Comparison of ENCODE assay signal across 18 cellular contexts in the genomic region with DNA sequence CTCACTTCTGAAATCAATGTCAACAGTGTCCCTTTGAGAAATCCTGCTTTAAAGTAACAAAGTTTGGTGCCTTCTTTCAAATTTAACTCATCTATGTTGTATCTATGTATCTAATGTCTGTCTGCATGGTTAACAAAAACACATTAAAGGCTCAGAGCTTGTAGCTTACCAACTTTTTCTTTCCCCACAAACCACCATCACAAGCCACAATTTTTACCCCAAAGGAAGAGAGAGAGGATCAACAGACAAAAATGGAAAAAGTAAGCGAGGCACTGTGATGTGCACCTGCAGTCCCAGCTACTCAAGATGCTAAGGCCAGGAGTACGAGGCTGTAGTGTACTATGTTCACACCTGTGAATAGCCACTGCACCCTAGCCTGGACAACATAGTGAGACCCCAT. TPM values are rescaled to one million over a fixed set of nuclear protein-coding genes. Genes with fewer than 3 reads are reported as not detected.
DNase-seq lines count a peak whose midpoint lies in the region; ATAC-seq and TF ChIP-seq lines count a peak whose summit lies in the region.
"Had no signal": no experiment of that assay in that cellular context is flagged by ENCODE, and none has a peak within 500 bp of the region (broad histone marks: within the 10 kb centered on the region; RNA-seq: fewer than 3 reads in every experiment).

No MANE protein-coding gene starts in this region.

- TF ChIP-seq CTCF in natural killer cell (IDR thresholded peaks at IDR 0.05): no peak

- DNase-seq in natural killer cell (no peak), NCI-H345 (lab: John Stamatoyannopoulos, UW) (no peak)
- no peak for DNase-seq in natural killer cell treated with Interleukin-12 subunit alpha and Interleukin-12 subunit beta and Interleukin-15 and Interleukin-18, amount 100 ng/mL, for 72 hours (ENCODE audit: low spot score)
- peak; percentile 84 for DNase-seq in Jurkat, Clone E6-1 (ENCODE audit: low read depth, low spot score)
- DNase-seq in activated naive CD8-positive, alpha-beta T cell treated with anti-CD3 and anti-CD28 coated beads, Interleukin-2, amount 10 ng/mL, durations not matched to agents 7 days and 5 days: no peak
- no peak for DNase-seq in stimulated activated naive B cell treated with anti-CD40 and anti-IgM and Interleukin-4, amounts not matched to agents 10 μg/mL and 1 μg/mL and 100 μg/mL, for 72 hours
- DNase-seq: activated naive CD4-positive, alpha-beta T cell; caudate nucleus; Karpas-422; kidney; MV-4-11; NCI-H1694; SJCRH30; transverse colon had no signal

- peak overlapping the region in 1 of 2 donors; percentile 74 for H3K27ac Mint-ChIP-seq in natural killer cell
- no peak overlapping the region for H3K27ac Mint-ChIP-seq in natural killer cell treated with Interleukin-12 subunit alpha and Interleukin-12 subunit beta and Interleukin-15 and Interleukin-18, amount 100 ng/mL, for 72 hours
- peak overlapping the region; percentile 4 for H3K27ac Mint-ChIP-seq in activated naive CD8-positive, alpha-beta T cell treated with anti-CD3 and anti-CD28 coated beads, Interleukin-2, amount 10 ng/mL, durations not matched to agents 7 days and 5 days
- H3K27ac Mint-ChIP-seq in stimulated activated naive B cell treated with anti-CD40 and anti-IgM and Interleukin-4, amounts not matched to agents 10 μg/mL and 1 μg/mL and 100 μg/mL, for 72 hours: peak overlapping the region; percentile 9
- H3K27ac Mint-ChIP-seq: progenitor cell of endocrine pancreas had no signal

- intact Hi-C loops in natural killer cell (cut with micrococcal nuclease): no loop called here

- H3K4me3 ChIP-seq in Jurkat, Clone E6-1 (ENCODE audit: low read length): no peak overlapping the region
- H3K4me3 ChIP-seq: ascending aorta, lung, SJCRH30, transverse colon had no signal

- ATAC-seq in natural killer cell (peak in 1 of 3 donors; percentile 13), GM18870 (IDR thresholded peaks at IDR 0.05; ENCODE audit: unreplicated experiment) (no peak)
- ATAC-seq in natural killer cell treated with Interleukin-12 subunit alpha and Interleukin-12 subunit beta and Interleukin-15 and Interleukin-18, amount 100 ng/mL, for 72 hours: no peak
- peak; percentile 50 for ATAC-seq in activated naive CD8-positive, alpha-beta T cell treated with anti-CD3 and anti-CD28 coated beads, Interleukin-2, amount 10 ng/mL, durations not matched to agents 7 days and 5 days (ENCODE audit: low read depth)
- ATAC-seq in stimulated activated naive B cell treated with anti-CD40 and anti-IgM and Interleukin-4, amounts not matched to agents 10 μg/mL and 1 μg/mL and 100 μg/mL, for 72 hours (replicated peaks): no peak

- no peaks in the 10 kb centered on the region for H3K36me3 Mint-ChIP-seq in natural killer cell
- H3K36me3 Mint-ChIP-seq in natural killer cell treated with Interleukin-12 subunit alpha and Interleukin-12 subunit beta and Interleukin-15 and Interleukin-18, amount 100 ng/mL, for 72 hours: no peaks in the 10 kb centered on the region
- H3K36me3 Mint-ChIP-seq in activated naive CD8-positive, alpha-beta T cell treated with anti-CD3 and anti-CD28 coated beads, Interleukin-2, amount 10 ng/mL, durations not matched to agents 7 days and 5 days: peaks cover 8% of the 10 kb centered on the region
- peaks cover 5 to 10% of the 10 kb centered on the region in 2 donors for H3K36me3 Mint-ChIP-seq in stimulated activated naive B cell treated with anti-CD40 and anti-IgM and Interleukin-4, amounts not matched to agents 10 μg/mL and 1 μg/mL and 100 μg/mL, for 72 hours

- H3K4me1 Mint-ChIP-seq in natural killer cell: peaks cover 18 to 28% of the 10 kb centered on the region in 2 donors
- peaks cover 8 to 19% of the 10 kb centered on the region in 2 donors for H3K4me1 Mint-ChIP-seq in natural killer cell treated with Interleukin-12 subunit alpha and Interleukin-12 subunit beta and Interleukin-15 and Interleukin-18, amount 100 ng/mL, for 72 hours (ENCODE audit: low read depth in 2 of 2)
- peaks cover 10% of the 10 kb centered on the region for H3K4me1 Mint-ChIP-seq in activated naive CD8-positive, alpha-beta T cell treated with anti-CD3 and anti-CD28 coated beads, Interleukin-2, amount 10 ng/mL, durations not matched to agents 7 days and 5 days
- H3K4me1 Mint-ChIP-seq in stimulated activated naive B cell treated with anti-CD40 and anti-IgM and Interleukin-4, amounts not matched to agents 10 μg/mL and 1 μg/mL and 100 μg/mL, for 72 hours: peaks cover 11 to 28% of the 10 kb centered on the region in 2 donors

- peak overlapping the region; percentile 17 for H3K4me3 Mint-ChIP-seq in natural killer cell
- no peak overlapping the region for H3K4me3 Mint-ChIP-seq in natural killer cell treated with Interleukin-12 subunit alpha and Interleukin-12 subunit beta and Interleukin-15 and Interleukin-18, amount 100 ng/mL, for 72 hours
- peak overlapping the region; percentile 15 for H3K4me3 Mint-ChIP-seq in activated naive CD8-positive, alpha-beta T cell treated with anti-CD3 and anti-CD28 coated beads, Interleukin-2, amount 10 ng/mL, durations not matched to agents 7 days and 5 days
- no peak overlapping the region for H3K4me3 Mint-ChIP-seq in stimulated activated naive B cell treated with anti-CD40 and anti-IgM and Interleukin-4, amounts not matched to agents 10 μg/mL and 1 μg/mL and 100 μg/mL, for 72 hours

- no peaks in the 10 kb centered on the region for H3K27me3 Mint-ChIP-seq in natural killer cell (ENCODE audit: low read depth in 2 of 2)
- H3K27me3 Mint-ChIP-seq in natural killer cell treated with Interleukin-12 subunit alpha and Interleukin-12 subunit beta and Interleukin-15 and Interleukin-18, amount 100 ng/mL, for 72 hours: no peaks in the 10 kb centered on the region
- no peaks in the 10 kb centered on the region for H3K27me3 Mint-ChIP-seq in activated naive CD8-positive, alpha-beta T cell treated with anti-CD3 and anti-CD28 coated beads, Interleukin-2, amount 10 ng/mL, durations not matched to agents 7 days and 5 days
- no peaks in the 10 kb centered on the region for H3K27me3 Mint-ChIP-seq in stimulated activated naive B cell treated with anti-CD40 and anti-IgM and Interleukin-4, amounts not matched to agents 10 μg/mL and 1 μg/mL and 100 μg/mL, for 72 hours
- H3K27me3 Mint-ChIP-seq: progenitor cell of endocrine pancreas had no signal

- no peaks in the 10 kb centered on the region for H3K9me3 Mint-ChIP-seq in natural killer cell
- H3K9me3 Mint-ChIP-seq in natural killer cell treated with Interleukin-12 subunit alpha and Interleukin-12 subunit beta and Interleukin-15 and Interleukin-18, amount 100 ng/mL, for 72 hours: no peaks in the 10 kb centered on the region
- H3K9me3 Mint-ChIP-seq in activated naive CD8-positive, alpha-beta T cell treated with anti-CD3 and anti-CD28 coated beads, Interleukin-2, amount 10 ng/mL, durations not matched to agents 7 days and 5 days: no peaks in the 10 kb centered on the region
- H3K9me3 Mint-ChIP-seq in stimulated activated naive B cell treated with anti-CD40 and anti-IgM and Interleukin-4, amounts not matched to agents 10 μg/mL and 1 μg/mL and 100 μg/mL, for 72 hours: no peaks in the 10 kb centered on the region

- POLR2A ChIA-PET in activated naive CD8-positive, alpha-beta T cell treated with anti-CD3 and anti-CD28 coated beads, Interleukin-2, amount 10 ng/mL, durations not matched to agents 7 days and 5 days (lab: Charles Lee): interaction anchor here (0.5 to 0.6 kb wide), 2 partner anchors 10 to 82 kb away, joined by 5 to 8 read pairs; no protein-coding TSS in a partner anchor

RNA-seq across cellular contexts. Expression of gene ATRX, which starts 17.2 kb away (rescaled TPM):
- 100 to 1,000 TPM; 136 to 162 (median 159) TPM for total RNA-seq in natural killer cell
- 10 to 100 TPM; 79.4 to 99.5 TPM for total RNA-seq in natural killer cell treated with Interleukin-12 subunit alpha and Interleukin-12 subunit beta and Interleukin-15 and Interleukin-18, amount 100 ng/mL, for 72 hours
- 25.2 TPM for polyA plus RNA-seq in Jurkat, Clone E6-1 (2012; ENCODE audit: insufficient read depth, insufficient read length)
- 10 to 100 TPM; 86.7 to 96.1 TPM for total RNA-seq in activated naive CD8-positive, alpha-beta T cell treated with anti-CD3 and anti-CD28 coated beads, Interleukin-2, amount 10 ng/mL, durations not matched to agents 7 days and 5 days

Comparison
In these comparisons a context has a peak if more than half of its experiments do, and no peak if none do; other contexts are left out.
1. H3K4me3 Mint-ChIP-seq: peak in natural killer cell (single experiment) and activated naive CD8-positive, alpha-beta T cell treated with anti-CD3 and anti-CD28 coated beads, Interleukin-2, amount 10 ng/mL, durations not matched to agents 7 days and 5 days (single experiment); none in natural killer cell treated with Interleukin-12 subunit alpha and Interleukin-12 subunit beta and Interleukin-15 and Interleukin-18, amount 100 ng/mL, for 72 hours (single experiment) and stimulated activated naive B cell treated with anti-CD40 and anti-IgM and Interleukin-4, amounts not matched to agents 10 μg/mL and 1 μg/mL and 100 μg/mL, for 72 hours (0 of 2).
2. H3K27ac Mint-ChIP-seq: peak in activated naive CD8-positive, alpha-beta T cell treated with anti-CD3 and anti-CD28 coated beads, Interleukin-2, amount 10 ng/mL, durations not matched to agents 7 days and 5 days (single experiment) and stimulated activated naive B cell treated with anti-CD40 and anti-IgM and Interleukin-4, amounts not matched to agents 10 μg/mL and 1 μg/mL and 100 μg/mL, for 72 hours (single experiment); none in natural killer cell treated with Interleukin-12 subunit alpha and Interleukin-12 subunit beta and Interleukin-15 and Interleukin-18, amount 100 ng/mL, for 72 hours (0 of 2).